8 cellular contexts compared by ENCODE assay signal in the genomic region with DNA sequence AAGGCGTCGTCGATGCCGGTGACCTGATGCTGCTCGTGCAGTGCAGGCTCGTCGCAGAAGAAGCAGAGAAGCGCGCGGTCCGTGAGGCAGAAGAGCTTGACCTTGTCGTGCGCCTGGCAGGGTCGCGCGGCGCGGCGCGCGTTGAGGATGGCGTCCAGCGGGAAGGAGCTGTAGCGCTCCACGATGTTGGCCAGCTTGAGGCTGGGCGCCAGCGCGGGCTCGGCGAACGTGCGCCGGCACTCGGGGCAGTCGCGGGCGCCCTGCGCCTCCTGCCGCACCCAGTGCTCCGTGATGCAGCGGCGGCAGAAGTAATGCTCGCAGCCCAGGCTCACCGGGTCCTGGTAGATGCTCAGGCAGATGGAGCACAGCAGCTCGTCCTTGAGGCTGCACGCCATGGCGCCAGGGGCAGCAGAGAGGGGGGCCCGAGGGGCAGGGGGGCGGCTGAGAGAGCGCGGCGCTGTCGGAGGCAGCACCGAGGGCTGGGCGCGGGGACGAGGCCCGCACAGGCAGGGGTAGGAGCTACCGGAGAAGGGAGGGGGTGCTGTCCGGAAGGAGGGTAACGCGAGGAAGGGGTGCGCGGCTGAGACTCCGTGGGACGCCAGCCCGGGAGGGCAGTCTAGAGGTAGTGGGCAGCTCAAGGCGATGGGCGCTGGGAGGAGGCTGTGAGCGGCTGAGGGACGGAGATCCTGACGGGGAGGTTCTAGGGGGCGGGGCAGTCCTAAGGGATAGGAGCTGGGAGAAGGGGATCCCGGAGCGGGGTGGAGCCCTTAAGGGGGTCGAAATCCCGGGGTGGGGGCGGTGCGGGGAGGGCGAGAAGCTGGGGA. TPM values are rescaled to one million over a fixed set of nuclear protein-coding genes. Genes with fewer than 3 reads are reported as not detected.
DNase-seq lines count a peak whose midpoint lies in the region; ATAC-seq and TF ChIP-seq lines count a peak whose summit lies in the region.

No MANE protein-coding gene starts in this region.

- peak; percentile 42 for ATAC-seq in Right ventricle myocardium inferior
- peak; percentile 24 for ATAC-seq in HG03196 (IDR thresholded peaks at IDR 0.05; ENCODE audit: unreplicated experiment)
- ATAC-seq in gastrocnemius medialis: peak; percentile 17 to 18
- no peak for ATAC-seq in GM18861 (IDR thresholded peaks at IDR 0.05; ENCODE audit: unreplicated experiment)

- H3K9me3 ChIP-seq in adipocyte (ENCODE audit: control insufficient read depth, low read length): no peaks in the 10 kb centered on the region
- no peaks in the 10 kb centered on the region for H3K9me3 ChIP-seq in hepatocyte (ENCODE audit: low read depth)
- H3K9me3 ChIP-seq in gastrocnemius medialis: no peaks in the 10 kb centered on the region

- H3K4me1 ChIP-seq in adipocyte (ENCODE audit: control insufficient read depth, insufficient read depth, low read length) (peaks cover 12% of the 10 kb centered on the region), hepatocyte (ENCODE audit: insufficient read depth) (peaks cover 6% of the 10 kb centered on the region), gastrocnemius medialis (peaks cover 21 to 27% of the 10 kb centered on the region in 2 donors)

- H3K27ac ChIP-seq in hepatocyte: peak overlapping the region; percentile 48
- peak overlapping the region; percentile 81 to 86 (median 84) for H3K27ac ChIP-seq in gastrocnemius medialis

- TF ChIP-seq POLR2A in gastrocnemius medialis (IDR thresholded peaks at IDR 0.05): peak in 1 of 2 donors; percentile 17

- under 1% methylated on average over 51 of the region's 80 CpGs for WGBS in hepatocyte (ENCODE audit: low lambda C conversion rate, missing lambda C conversion rate)

- DNase-seq in Right ventricle myocardium inferior (ENCODE audit: missing footprints) (peak; percentile 75), cardiac septum (ENCODE audit: low spot score) (no peak), RPMI7951 (ENCODE audit: low read depth) (peak; percentile 64), adipocyte (ENCODE audit: low read depth) (peak; percentile 73), hepatocyte (ENCODE audit: low spot score) (peak; percentile 75), gastrocnemius medialis (peak; percentile 10 to 43)

- H3K79me2 ChIP-seq in hepatocyte: no peaks in the 10 kb centered on the region

- no peaks in the 10 kb centered on the region for H3K36me3 ChIP-seq in adipocyte (ENCODE audit: control insufficient read depth, insufficient read depth, low read length, severe bottlenecking)
- H3K36me3 ChIP-seq in hepatocyte (replicated peaks; ENCODE audit: insufficient read depth, low read depth): no peaks in the 10 kb centered on the region
- no peaks in the 10 kb centered on the region for H3K36me3 ChIP-seq in gastrocnemius medialis

- H3K9me2 ChIP-seq in hepatocyte (replicated peaks; ENCODE audit: insufficient read depth): no peaks in the 10 kb centered on the region

- in situ Hi-C loops in gastrocnemius medialis (cut with MboI; ENCODE audit: low sequenced_read_pairs in 4 of 4): no loop called here

- H3K9ac ChIP-seq in adipocyte (ENCODE audit: low read length): peak overlapping the region; percentile 51

- H3K4me3 ChIP-seq in adipocyte (ENCODE audit: low read length) (peak overlapping the region; percentile 84), hepatocyte (peak overlapping the region; percentile 60), gastrocnemius medialis (peak overlapping the region; percentile 80 to 89 (median 86))

- peak overlapping the region; percentile 99 for H3K4me2 ChIP-seq in hepatocyte

- no peak for TF ChIP-seq CTCF in hepatocyte (IDR thresholded peaks at IDR 0.05; ENCODE audit: poor library complexity)
- TF ChIP-seq CTCF in gastrocnemius medialis (IDR thresholded peaks at IDR 0.05 in 4 of 5, conservative IDR thresholded peaks at IDR 0.05 in 1 of 5): no peak

- H2AFZ ChIP-seq in hepatocyte: peak overlapping the region; percentile 97

- H3K27me3 ChIP-seq in adipocyte (replicated peaks; ENCODE audit: control insufficient read depth, insufficient read depth, low read length): peaks cover 4% of the 10 kb centered on the region
- no peaks in the 10 kb centered on the region for H3K27me3 ChIP-seq in hepatocyte
- no peaks in the 10 kb centered on the region for H3K27me3 ChIP-seq in gastrocnemius medialis

- intact Hi-C loops in Right ventricle myocardium inferior (cut with DNase I): loop anchor here (2.0 kb wide), 1 partner anchor 54 kb away; no protein-coding TSS in a partner anchor
- intact Hi-C loops in cardiac septum (cut with DNase I): loop anchor here (5.0 kb wide), 1 partner anchor 54 kb away; no protein-coding TSS in a partner anchor
- intact Hi-C loops in gastrocnemius medialis (cut with DNase I; ENCODE audit: low total_unique reads): loop anchor here (2.0 kb wide), 1 partner anchor 74 kb away; no protein-coding TSS in a partner anchor

- no peaks in the 10 kb centered on the region for H4K20me1 ChIP-seq in hepatocyte (ENCODE audit: insufficient read depth, poor library complexity, severe bottlenecking)

RNA-seq across cellular contexts. Expression of a gene that starts 0.6 kb away (rescaled TPM):
- total RNA-seq in Right ventricle myocardium inferior (2.3 TPM), cardiac septum (3.5 TPM), hepatocyte (2.1 and 2.5 TPM in 2 replicates), gastrocnemius medialis (10 to 100 TPM in 1 of 4 donors, 1 to 10 TPM in 3; 3.3 to 10.8 (median 7.4) TPM)
- total RNA-seq in RPMI7951 (2014; rRNA removed; shearing (Covaris generic)): 5.6 and 6.2 TPM in 2 replicates
- polyA plus RNA-seq in hepatocyte: 1.3 and 4.2 TPM in 2 replicates
